8 cellular contexts compared by ENCODE assay signal in the genomic region with DNA sequence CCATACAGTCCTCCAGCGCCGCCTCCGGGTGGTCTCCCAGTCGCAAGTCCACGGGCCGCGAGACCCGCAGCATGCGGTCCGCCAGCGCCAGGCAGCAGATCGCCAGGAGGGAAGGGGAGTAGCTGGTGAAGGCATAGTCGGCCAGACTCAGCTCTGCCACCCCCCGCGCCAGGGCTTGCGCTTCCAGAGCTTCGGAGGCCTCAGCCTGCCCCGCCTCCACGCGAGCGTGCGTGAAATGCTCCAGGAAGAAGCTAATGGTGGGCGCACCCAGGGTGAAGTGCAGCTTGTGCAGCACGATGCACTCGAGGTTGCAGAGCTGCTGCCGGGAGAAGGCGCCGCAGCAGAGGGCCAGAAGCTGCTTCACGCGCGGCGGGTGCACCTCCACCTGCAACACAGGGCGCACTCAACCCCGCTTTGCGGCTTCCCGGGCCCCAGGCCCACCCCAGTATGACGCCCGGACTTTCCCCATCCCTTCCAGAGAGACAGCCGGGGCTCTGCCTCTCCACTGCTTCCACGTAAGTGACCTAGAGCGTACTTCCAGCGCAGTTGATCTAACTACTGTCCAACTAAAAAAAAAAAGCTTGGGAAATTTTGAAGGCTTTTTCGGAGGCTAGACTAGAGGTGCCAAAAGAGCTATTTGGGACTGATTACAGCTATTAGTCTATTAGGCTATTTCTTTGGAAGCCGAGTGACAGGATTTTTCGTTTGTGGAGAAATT. TPM values are rescaled to one million over a fixed set of nuclear protein-coding genes. Genes with fewer than 3 reads are reported as not detected.
DNase-seq lines count a peak whose midpoint lies in the region; ATAC-seq and TF ChIP-seq lines count a peak whose summit lies in the region.

No MANE protein-coding gene starts in this region.

- 4% methylated on average over 45 of the region's 45 CpGs for WGBS in liver
- 1 to 3% methylated on average over 10 to 34 of the region's 45 CpGs for WGBS in tibial nerve, 2 donors

- H3K36me3 Mint-ChIP-seq in activated naive CD8-positive, alpha-beta T cell treated with anti-CD3 and anti-CD28 coated beads, Interleukin-2, amount 50 U/mL, for 24 hours (ENCODE audit: low read depth): no peaks in the 10 kb centered on the region

- peaks cover 33% of the 10 kb centered on the region for H3K4me1 Mint-ChIP-seq in activated naive CD8-positive, alpha-beta T cell treated with anti-CD3 and anti-CD28 coated beads, Interleukin-2, amount 50 U/mL, for 24 hours

- ATAC-seq in activated naive CD8-positive, alpha-beta T cell treated with anti-CD3 and anti-CD28 coated beads, Interleukin-2, amount 50 U/mL, for 24 hours: no peak
- ATAC-seq in GM21576 (IDR thresholded peaks at IDR 0.05; ENCODE audit: unreplicated experiment) (no peak), HG02852 (IDR thresholded peaks at IDR 0.05; ENCODE audit: unreplicated experiment) (no peak), HG03460 (IDR thresholded peaks at IDR 0.05; ENCODE audit: unreplicated experiment) (no peak)

- TF ChIP-seq RAD21 in liver (IDR thresholded peaks at IDR 0.05): no peak

- H3K4me3 Mint-ChIP-seq in activated naive CD8-positive, alpha-beta T cell treated with anti-CD3 and anti-CD28 coated beads, Interleukin-2, amount 50 U/mL, for 24 hours: peak overlapping the region; percentile 76

- DNase-seq in COR-L47 (lab: John Stamatoyannopoulos, UW) (peak; percentile 19), Karpas-422 (no peak), tibial nerve (ENCODE audit: low spot score in 2 of 2) (no peak)
- DNase-seq in activated naive CD8-positive, alpha-beta T cell treated with anti-CD3 and anti-CD28 coated beads, Interleukin-2, amount 50 U/mL, for 24 hours: no peak

- H3K4me2 ChIP-seq in Karpas-422 (ENCODE audit: low read depth, low read length, poor library complexity, severe bottlenecking): peak overlapping the region; percentile 100

- TF ChIP-seq POLR2A in tibial nerve (IDR thresholded peaks at IDR 0.05): no peak

- no peaks in the 10 kb centered on the region for H3K9me3 ChIP-seq in Karpas-422 (ENCODE audit: low read length)
- H3K9me3 ChIP-seq in liver (ENCODE audit: control insufficient read depth in 4 of 4, low read length in 3 of 4): peaks cover 0 to 2% (median 0%) of the 10 kb centered on the region in 4 donors
- H3K9me3 ChIP-seq in tibial nerve: no peaks in the 10 kb centered on the region

- no peak overlapping the region for H2AFZ ChIP-seq in Karpas-422 (ENCODE audit: low read length)

- peaks cover 79% of the 10 kb centered on the region for H3K27me3 Mint-ChIP-seq in activated naive CD8-positive, alpha-beta T cell treated with anti-CD3 and anti-CD28 coated beads, Interleukin-2, amount 50 U/mL, for 24 hours

- no peaks in the 10 kb centered on the region for H3K9me3 Mint-ChIP-seq in activated naive CD8-positive, alpha-beta T cell treated with anti-CD3 and anti-CD28 coated beads, Interleukin-2, amount 50 U/mL, for 24 hours

- no peak overlapping the region for H3K27ac Mint-ChIP-seq in activated naive CD8-positive, alpha-beta T cell treated with anti-CD3 and anti-CD28 coated beads, Interleukin-2, amount 50 U/mL, for 24 hours

- H3K4me3 ChIP-seq in Karpas-422 (ENCODE audit: low read length) (peak overlapping the region; percentile 82), liver (ENCODE audit: low read depth in 1 of 3, low read length in 3 of 3) (peak overlapping the region in 2 of 3 donors; percentile 6 to 49), tibial nerve (peak overlapping the region in 3 of 4 donors; percentile 33 to 64 (median 51))

- no peaks in the 10 kb centered on the region for H3K36me3 ChIP-seq in Karpas-422 (ENCODE audit: insufficient read depth, low read length)
- H3K36me3 ChIP-seq in liver (ENCODE audit: control insufficient read depth in 4 of 4, insufficient read depth in 3 of 4, low read depth in 1 of 4, low read length in 3 of 4): no peaks in the 10 kb centered on the region
- H3K36me3 ChIP-seq in tibial nerve: no peaks in the 10 kb centered on the region

- peak in 1 of 2 donors; percentile 76 for TF ChIP-seq EP300 in tibial nerve (IDR thresholded peaks at IDR 0.05)

- no peak overlapping the region for H3K27ac ChIP-seq in Karpas-422 (ENCODE audit: low read length)
- no peak overlapping the region for H3K27ac ChIP-seq in liver (ENCODE audit: low read depth in 1 of 2, low read length in 2 of 2)
- no peak overlapping the region for H3K27ac ChIP-seq in tibial nerve

- H3K9me2 ChIP-seq in Karpas-422 (replicated peaks; ENCODE audit: insufficient read depth, low read length): no peaks in the 10 kb centered on the region

- H3K4me1 ChIP-seq in Karpas-422 (ENCODE audit: low read length) (peaks cover 49% of the 10 kb centered on the region), liver (ENCODE audit: control insufficient read depth in 4 of 4, insufficient read depth in 4 of 4, low read length in 3 of 4) (peaks cover 20 to 50% (median 38%) of the 10 kb centered on the region in 4 donors), tibial nerve (peaks cover 0 to 52% (median 37%) of the 10 kb centered on the region in 4 donors)

- H3K27me3 ChIP-seq in Karpas-422 (ENCODE audit: low read length) (no peaks in the 10 kb centered on the region), liver (ENCODE audit: control insufficient read depth in 4 of 4, insufficient read depth in 4 of 4, low read length in 3 of 4) (peaks cover under 1 to 34% (median 13%) of the 10 kb centered on the region in 4 donors), tibial nerve (peaks cover 0 to 95% of the 10 kb centered on the region in 2 donors)

- no peaks in the 10 kb centered on the region for H3K79me2 ChIP-seq in Karpas-422 (ENCODE audit: low read length)

- no peaks in the 10 kb centered on the region for H4K20me1 ChIP-seq in Karpas-422 (ENCODE audit: insufficient read depth, low read depth, low read length)

- no peak for TF ChIP-seq CTCF in liver (IDR thresholded peaks at IDR 0.05; ENCODE audit: low read depth, low read length, missing input control)
- no peak for TF ChIP-seq CTCF in tibial nerve (IDR thresholded peaks at IDR 0.05)

- peak overlapping the region; percentile 87 for H3K9ac ChIP-seq in Karpas-422 (ENCODE audit: low read length)
- H3K9ac ChIP-seq in liver (ENCODE audit: low read depth in 1 of 2, low read length in 2 of 2): no peak overlapping the region

TF ChIP-seq in liver, 16 proteins besides CTCF, POLR2A, EP300 and RAD21 (continues in another document):
- no peak for TF ChIP-seq NR2F2 (IDR thresholded peaks at IDR 0.05)
- TF ChIP-seq FOXA2 (IDR thresholded peaks at IDR 0.05): no peak
- no peak for TF ChIP-seq SP1 (IDR thresholded peaks at IDR 0.05)
- TF ChIP-seq TAF1 (conservative IDR thresholded peaks at IDR 0.05): no peak
- no peak for TF ChIP-seq HNF4A (conservative IDR thresholded peaks at IDR 0.05)
- TF ChIP-seq, protein P1, sequence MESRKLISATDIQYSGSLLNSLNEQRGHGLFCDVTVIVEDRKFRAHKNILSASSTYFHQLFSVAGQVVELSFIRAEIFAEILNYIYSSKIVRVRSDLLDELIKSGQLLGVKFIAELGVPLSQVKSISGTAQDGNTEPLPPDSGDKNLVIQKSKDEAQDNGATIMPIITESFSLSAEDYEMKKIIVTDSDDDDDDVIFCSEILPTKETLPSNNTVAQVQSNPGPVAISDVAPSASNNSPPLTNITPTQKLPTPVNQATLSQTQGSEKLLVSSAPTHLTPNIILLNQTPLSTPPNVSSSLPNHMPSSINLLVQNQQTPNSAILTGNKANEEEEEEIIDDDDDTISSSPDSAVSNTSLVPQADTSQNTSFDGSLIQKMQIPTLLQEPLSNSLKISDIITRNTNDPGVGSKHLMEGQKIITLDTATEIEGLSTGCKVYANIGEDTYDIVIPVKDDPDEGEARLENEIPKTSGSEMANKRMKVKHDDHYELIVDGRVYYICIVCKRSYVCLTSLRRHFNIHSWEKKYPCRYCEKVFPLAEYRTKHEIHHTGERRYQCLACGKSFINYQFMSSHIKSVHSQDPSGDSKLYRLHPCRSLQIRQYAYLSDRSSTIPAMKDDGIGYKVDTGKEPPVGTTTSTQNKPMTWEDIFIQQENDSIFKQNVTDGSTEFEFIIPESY (IDR thresholded peaks at IDR 0.05): no peak
- no peak for TF ChIP-seq FOXA1 (IDR thresholded peaks at IDR 0.05)
- no peak for TF ChIP-seq REST (IDR thresholded peaks at IDR 0.05)
- no peak for TF ChIP-seq HNF4G (IDR thresholded peaks at IDR 0.05)
- TF ChIP-seq EGR1 (IDR thresholded peaks at IDR 0.05; ENCODE audit: low read depth in 2 of 2): no peak

RNA-seq across cellular contexts. Expression of gene CCNO, which starts 1.8 kb away (rescaled TPM):
- 2.2 and 5.0 TPM in 2 replicates for total RNA-seq in Karpas-422 (2014; rRNA removed; shearing (Covaris generic); ENCODE audit: low replicate concordance)
- total RNA-seq in liver (not detected), tibial nerve (under 1 TPM in 2 of 4 donors, not detected in 2; 0.30 to 0.87 TPM)
- under 1 TPM in 1 of 2 donors, not detected in 1; 0.23 TPM for polyA plus RNA-seq in liver

RNA-seq across cellular contexts. Expression of gene MCIDAS, which starts 4.5 kb away (rescaled TPM):
- 0.14 and 0.37 TPM in 2 replicates for total RNA-seq in Karpas-422 (2014; rRNA removed; shearing (Covaris generic); ENCODE audit: low replicate concordance)
- total RNA-seq in liver: not detected
- not detected for polyA plus RNA-seq in liver
- total RNA-seq in tibial nerve: not detected

RNA-seq across cellular contexts. Expression of gene CDC20B, which starts 58.7 kb away (rescaled TPM):
- total RNA-seq in Karpas-422 (2014; rRNA removed; shearing (Covaris generic); ENCODE audit: low replicate concordance): not detected in 2 replicates
- under 1 TPM in 1 of 2 donors, not detected in 1; 0.28 TPM for total RNA-seq in liver
- not detected for polyA plus RNA-seq in liver
- total RNA-seq in tibial nerve: not detected

Comparison
In these comparisons a context has a peak if more than half of its experiments do, and no peak if none do; other contexts are left out.
1. H3K4me3 ChIP-seq: peak in every context shown above with its lines; median percentile 82 in Karpas-422; 51 in tibial nerve; 28 in liver.